In the genomic region with DNA sequence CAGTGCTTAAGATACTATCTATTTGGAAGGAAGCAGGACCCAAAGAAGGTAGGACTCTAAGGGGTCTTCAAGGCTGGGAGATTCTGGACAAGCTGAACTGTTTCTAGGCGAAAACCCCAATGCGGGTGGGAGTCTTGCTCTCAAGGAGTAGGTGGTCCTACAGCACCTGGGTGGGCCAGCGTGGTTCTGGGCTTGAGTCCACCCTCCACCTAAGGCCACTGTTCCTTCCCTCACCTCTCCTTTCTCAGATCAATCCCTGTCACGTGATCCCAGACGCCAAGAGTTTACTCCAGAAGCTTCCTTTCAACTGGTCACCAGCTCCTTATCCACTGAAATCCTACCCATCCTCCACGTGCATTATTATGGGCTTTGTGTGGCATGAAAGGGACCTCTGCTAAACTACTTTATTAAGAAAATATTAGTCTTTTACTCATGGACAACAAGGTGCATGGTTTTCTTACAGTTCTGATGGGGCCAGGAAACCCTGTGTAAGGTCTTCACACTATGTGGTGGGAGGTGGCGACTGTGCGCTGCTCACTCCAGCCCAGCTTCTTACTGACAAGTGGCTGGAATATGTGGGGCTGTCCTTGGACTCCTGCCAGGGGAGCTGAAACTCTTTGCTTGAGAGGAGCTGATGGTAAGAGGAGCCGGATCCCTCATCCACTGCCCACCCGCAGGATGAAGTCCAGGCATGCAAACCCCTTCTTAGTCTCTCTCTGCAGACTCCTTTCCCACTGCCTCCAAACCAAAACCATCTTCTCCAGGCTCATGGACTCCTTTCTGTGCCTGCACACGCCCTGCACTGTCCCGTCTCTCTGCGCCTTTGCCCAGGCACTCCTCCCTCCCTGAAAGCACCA, we compare ENCODE assay signal across 8 cellular contexts. TPM values are rescaled to one million over a fixed set of nuclear protein-coding genes. Genes with fewer than 3 reads are reported as not detected.
A peak's percentile ranks its signal among the peaks of the same experiment; 100 is the strongest.
DNase-seq lines count a peak whose midpoint lies in the region; ATAC-seq and TF ChIP-seq lines count a peak whose summit lies in the region.

No MANE protein-coding gene starts in this region.

- POLR2A ChIA-PET in activated CD8-positive, alpha-beta T cell treated with anti-CD3 and anti-CD28 coated beads, Interleukin-2, amount 10 ng/mL, durations not matched to agents 7 days and 5 days (lab: Charles Lee) = interaction anchor here (0.6 to 1.3 kb wide), 3 partner anchors 73 to 825 kb away, joined by 3 to 5 read pairs (median 3); no protein-coding TSS in a partner anchor

- H3K27me3 Mint-ChIP-seq in CD14-positive monocyte (ENCODE audit: low read depth in 3 of 3) (peaks cover 3 to 14% (median 5%) of the 10 kb centered on the region in 3 donors), IgD-negative memory B cell (no peaks in the 10 kb centered on the region), glutamatergic neuron (ENCODE audit: unreplicated experiment) (peaks cover 7% of the 10 kb centered on the region)
- H3K27me3 Mint-ChIP-seq in activated CD8-positive, alpha-beta T cell treated with anti-CD3 and anti-CD28 coated beads, Interleukin-2, amount 10 ng/mL, durations not matched to agents 7 days and 5 days (ENCODE audit: low read depth) = peaks cover 2% of the 10 kb centered on the region

- H3K36me3 Mint-ChIP-seq in CD14-positive monocyte = peaks cover 35 to 36% of the 10 kb centered on the region in 2 donors
- H3K36me3 Mint-ChIP-seq in IgD-negative memory B cell = peaks cover 1% of the 10 kb centered on the region
- peaks cover 30% of the 10 kb centered on the region for H3K36me3 Mint-ChIP-seq in activated CD8-positive, alpha-beta T cell treated with anti-CD3 and anti-CD28 coated beads, Interleukin-2, amount 10 ng/mL, durations not matched to agents 7 days and 5 days (ENCODE audit: low read depth)
- no peaks in the 10 kb centered on the region for H3K36me3 Mint-ChIP-seq in glutamatergic neuron (ENCODE audit: unreplicated experiment)

- H3K9me3 Mint-ChIP-seq in CD14-positive monocyte (no peaks in the 10 kb centered on the region), IgD-negative memory B cell (no peaks in the 10 kb centered on the region), glutamatergic neuron (ENCODE audit: unreplicated experiment) (peaks cover 4% of the 10 kb centered on the region)
- no peaks in the 10 kb centered on the region for H3K9me3 Mint-ChIP-seq in activated CD8-positive, alpha-beta T cell treated with anti-CD3 and anti-CD28 coated beads, Interleukin-2, amount 10 ng/mL, durations not matched to agents 7 days and 5 days (ENCODE audit: insufficient read depth)

- H3K27ac Mint-ChIP-seq in CD14-positive monocyte (peak overlapping the region in 6 of 7 donors; percentile 86 to 93 (median 92)), IgD-negative memory B cell (peak overlapping the region in 2 of 3 donors; percentile 90 to 96), glutamatergic neuron (ENCODE audit: unreplicated experiment) (no peak overlapping the region)
- peak overlapping the region; percentile 62 for H3K27ac Mint-ChIP-seq in activated CD8-positive, alpha-beta T cell treated with anti-CD3 and anti-CD28 coated beads, Interleukin-2, amount 10 ng/mL, durations not matched to agents 7 days and 5 days

- DNase-seq in CD14-positive monocyte (ENCODE audit: low spot score) (no peak), glutamatergic neuron (no peak), posterior cingulate gyrus (peak in 8 of 10 donors; percentile 41 to 91 (median 60)), iPS-NIHi11 (ENCODE audit: low spot score) (no peak)
- no peak for DNase-seq in activated CD8-positive, alpha-beta T cell treated with anti-CD3 and anti-CD28 coated beads, Interleukin-2, amount 10 ng/mL, durations not matched to agents 7 days and 5 days

- H3K4me3 Mint-ChIP-seq in CD14-positive monocyte (peak overlapping the region; percentile 96 to 97), IgD-negative memory B cell (peak overlapping the region; percentile 81 to 99 (median 94)), glutamatergic neuron (ENCODE audit: unreplicated experiment) (peak overlapping the region; percentile 98)
- H3K4me3 Mint-ChIP-seq in activated CD8-positive, alpha-beta T cell treated with anti-CD3 and anti-CD28 coated beads, Interleukin-2, amount 10 ng/mL, durations not matched to agents 7 days and 5 days = peak overlapping the region; percentile 93

- no peak for TF ChIP-seq CTCF in CD14-positive monocyte (IDR thresholded peaks at IDR 0.05)
- TF ChIP-seq CTCF in glutamatergic neuron (IDR thresholded peaks at IDR 0.05; ENCODE audit: partially characterized antibody, unreplicated experiment) = no peak

- CTCF ChIA-PET in activated CD8-positive, alpha-beta T cell treated with anti-CD3 and anti-CD28 coated beads, Interleukin-2, amount 10 ng/mL, durations not matched to agents 7 days and 5 days (lab: Charles Lee) = interaction anchor here (0.7 to 2.2 kb wide), 8 partner anchors 35 to 301 kb away, joined by 3 to 10 read pairs (median 6); a partner anchor contains a TSS

- intact Hi-C loops in CD14-positive monocyte (cut with micrococcal nuclease) (loop anchor here (5.0 to 10.0 kb wide), 4 partner anchors 126 to 1289 kb away; a partner anchor contains a TSS), posterior cingulate gyrus (cut with DNase I) (loop anchor here (5.0 to 10.0 kb wide), 3 partner anchors 34 to 231 kb away; a partner anchor contains a TSS)

- ATAC-seq in activated CD8-positive, alpha-beta T cell treated with anti-CD3 and anti-CD28 coated beads, Interleukin-2, amount 10 ng/mL, durations not matched to agents 7 days and 5 days = no peak
- ATAC-seq in GM18858 (IDR thresholded peaks at IDR 0.05; ENCODE audit: unreplicated experiment) = no peak
- no peak for ATAC-seq in HG02870 (IDR thresholded peaks at IDR 0.05; ENCODE audit: unreplicated experiment)

- peaks cover 32% of the 10 kb centered on the region for H3K4me1 Mint-ChIP-seq in CD14-positive monocyte
- H3K4me1 Mint-ChIP-seq in IgD-negative memory B cell = peaks cover 17 to 27% (median 22%) of the 10 kb centered on the region in 3 donors
- H3K4me1 Mint-ChIP-seq in activated CD8-positive, alpha-beta T cell treated with anti-CD3 and anti-CD28 coated beads, Interleukin-2, amount 10 ng/mL, durations not matched to agents 7 days and 5 days (ENCODE audit: low read depth) = peaks cover 44% of the 10 kb centered on the region
- H3K4me1 Mint-ChIP-seq in glutamatergic neuron (ENCODE audit: low read depth, unreplicated experiment) = peaks cover 4% of the 10 kb centered on the region

RNA-seq across cellular contexts. Expression of a gene that starts 1.6 kb away (rescaled TPM):
- polyA plus RNA-seq in CD14-positive monocyte = 1 to 10 TPM; 7.5 to 8.1 TPM
- 8.5 TPM for polyA plus RNA-seq in IgD-negative memory B cell
- total RNA-seq in activated CD8-positive, alpha-beta T cell treated with anti-CD3 and anti-CD28 coated beads, Interleukin-2, amount 10 ng/mL, durations not matched to agents 7 days and 5 days = 10 to 100 TPM; 19.7 to 21.4 TPM
- 22.8 TPM for total RNA-seq in glutamatergic neuron (ENCODE audit: unreplicated experiment)

RNA-seq across cellular contexts. Expression of a gene that starts 35.2 kb away (rescaled TPM):
- under 1 TPM; 0.13 to 0.25 TPM for polyA plus RNA-seq in CD14-positive monocyte
- polyA plus RNA-seq in IgD-negative memory B cell = 3.0 TPM
- total RNA-seq in activated CD8-positive, alpha-beta T cell treated with anti-CD3 and anti-CD28 coated beads, Interleukin-2, amount 10 ng/mL, durations not matched to agents 7 days and 5 days = 10 to 100 TPM; 12.9 to 13.1 TPM
- 18.0 TPM for total RNA-seq in glutamatergic neuron (ENCODE audit: unreplicated experiment)

Comparison
In these comparisons a context has a peak if more than half of its experiments do, and no peak if none do; other contexts are left out.
1. DNase-seq: peak in posterior cingulate gyrus (8 of 10); none in CD14-positive monocyte (single experiment), activated CD8-positive, alpha-beta T cell treated with anti-CD3 and anti-CD28 coated beads, Interleukin-2, amount 10 ng/mL, durations not matched to agents 7 days and 5 days (single experiment), glutamatergic neuron (single experiment) and iPS-NIHi11 (single experiment).
2. Peak in every context shown above with its lines, with median percentiles within 50 percentile points of each other: H3K4me3 Mint-ChIP-seq.